23 cellular contexts compared by ENCODE assay signal in genomic region chr3:42855547-42856380, GRCh38. TPM values are rescaled to one million over a fixed set of nuclear protein-coding genes. Genes with fewer than 3 reads are reported as not detected.
DNase-seq lines count a peak whose midpoint lies in the region; ATAC-seq, FAIRE-seq and TF ChIP-seq lines count a peak whose summit lies in the region.
"Had no signal": no experiment of that assay in that cellular context is flagged by ENCODE, and none has a peak within 500 bp of the region (broad histone marks: within the 10 kb centered on the region; RNA-seq: fewer than 3 reads in every experiment).

No MANE protein-coding gene starts in this region.

- TF ChIP-seq POLR2A in HepG2 (IDR thresholded peaks at IDR 0.05; ENCODE audit: insufficient read depth in 1 of 2, low read depth in 2 of 2, low read length in 2 of 2) = peak; percentile 17 to 27; a peak in 1 of 4 replicates
- TF ChIP-seq POLR2A in vagina (IDR thresholded peaks at IDR 0.05) = no peak

- peak; percentile 96 for FAIRE-seq in HepG2 (lab: Jason Lieb, UNC)
- FAIRE-seq: A204.1, GM12878, GM18507 had no signal

- in situ Hi-C loops in HepG2 (cut with HindIII; ENCODE audit: extremely low pct_ligation_motif_present, low pct_unique_long_range_greater_than_20kb) = no loop called here

- peak overlapping the region; percentile 73 for H3K4me2 ChIP-seq in HepG2 (ENCODE audit: low read depth, low read length)

- 0 out of 2 replicates have a peak, but pooled peaks have one; percentile 4 for TF ChIP-seq RAD21 in HepG2 (CRISPR knock-in tag; IDR thresholded peaks at IDR 0.05)

- no peaks in the 10 kb centered on the region for H3K27me3 ChIP-seq in right atrium auricular region
- H3K27me3 ChIP-seq in left ventricle myocardium inferior (ENCODE audit: low read depth) = no peaks in the 10 kb centered on the region
- H3K27me3 ChIP-seq in HepG2 (ENCODE audit: control insufficient read depth in 1 of 2, insufficient read depth in 2 of 2, low read length in 2 of 2) = no peaks in the 10 kb centered on the region
- no peaks in the 10 kb centered on the region for H3K27me3 ChIP-seq in vagina
- H3K27me3 ChIP-seq: BLaER1 treated with 17β-estradiol and CSF1 and Interleukin-3, amounts not matched to agents 10 nM and 100 nM had no signal

- H3K36me3 ChIP-seq in right atrium auricular region = no peaks in the 10 kb centered on the region
- no peaks in the 10 kb centered on the region for H3K36me3 ChIP-seq in left ventricle myocardium inferior
- H3K36me3 ChIP-seq in HepG2 (replicated peaks in 1 of 2; ENCODE audit: control insufficient read depth in 1 of 2, insufficient read depth in 2 of 2, low read length in 2 of 2) = no peaks in the 10 kb centered on the region
- H3K36me3 ChIP-seq in vagina = no peaks in the 10 kb centered on the region
- H3K36me3 ChIP-seq: BLaER1 treated with 17β-estradiol and CSF1 and Interleukin-3, amounts not matched to agents 10 nM and 100 nM had no signal

- H4K20me1 ChIP-seq in HepG2 (ENCODE audit: insufficient read depth, low read length) = no peaks in the 10 kb centered on the region
- H4K20me1 ChIP-seq: BLaER1 treated with 17β-estradiol and CSF1 and Interleukin-3, amounts not matched to agents 10 nM and 100 nM had no signal

- ATAC-seq in activated B cell treated with CpG ODN at 0.5 μM for 24 hours (ENCODE audit: low read depth) = no peak
- peak; percentile 87 for ATAC-seq in HepG2
- ATAC-seq in HG02571 (IDR thresholded peaks at IDR 0.05; ENCODE audit: unreplicated experiment) = no peak
- ATAC-seq: GM12878 had no signal

- TF ChIP-seq EP300 in HepG2 (IDR thresholded peaks at IDR 0.05; ENCODE audit: low read depth in 2 of 2, low read length in 2 of 2) = peak; percentile 89 to 94
- TF ChIP-seq EP300 in HepG2 (CRISPR knock-in tag; IDR thresholded peaks at IDR 0.05; ENCODE audit: borderline replicate concordance) = peak; percentile 91

- H3K4me3 ChIP-seq in right atrium auricular region (no peak overlapping the region), left ventricle myocardium inferior (no peak overlapping the region), HepG2 (replicated peaks in 1 of 3; ENCODE audit: insufficient read depth in 1 of 3, low read depth in 2 of 3, low read length in 3 of 3) (peak overlapping the region in 1 of 3 experiments; percentile 39; a peak in 1 of 6 replicates), vagina (no peak overlapping the region)
- H3K4me3 ChIP-seq: BLaER1 treated with 17β-estradiol and CSF1 and Interleukin-3, amounts not matched to agents 10 nM and 100 nM; GM12878 had no signal

- TSS peak; percentile 56 for BruUV-seq in HepG2 (replicated peaks; lab: Mats Ljungman, UMichigan)

- no peaks in the 10 kb centered on the region for H3K9me3 Mint-ChIP-seq in activated B cell treated with CpG ODN at 0.5 μM for 24 hours

- H3K9ac ChIP-seq in HepG2 (ENCODE audit: insufficient read depth, low read depth, low read length) = peak overlapping the region; percentile 75
- H3K9ac ChIP-seq: BLaER1 treated with 17β-estradiol and CSF1 and Interleukin-3, amounts not matched to agents 10 nM and 100 nM had no signal

- H3K27ac ChIP-seq in right atrium auricular region = no peak overlapping the region
- H3K27ac ChIP-seq in left ventricle myocardium inferior (replicated peaks) = no peak overlapping the region
- H3K27ac ChIP-seq in HepG2 (ENCODE audit: extremely low read length, insufficient read depth, low read length) = peak overlapping the region; percentile 98
- no peak overlapping the region for H3K27ac ChIP-seq in vagina
- H3K27ac ChIP-seq: BLaER1 treated with 17β-estradiol and CSF1 and Interleukin-3, amounts not matched to agents 10 nM and 100 nM had no signal

- peaks cover 6% of the 10 kb centered on the region for H3K27me3 Mint-ChIP-seq in activated B cell treated with CpG ODN at 0.5 μM for 24 hours

- H3K27ac Mint-ChIP-seq in activated B cell treated with CpG ODN at 0.5 μM for 24 hours = no peak overlapping the region

- 0% methylated on average over 4 of the region's 4 CpGs for WGBS in HepG2 (ENCODE audit: low lambda C conversion rate)

- H3K9me3 ChIP-seq in right atrium auricular region = no peaks in the 10 kb centered on the region
- H3K9me3 ChIP-seq in left ventricle myocardium inferior (replicated peaks) = no peaks in the 10 kb centered on the region
- no peaks in the 10 kb centered on the region; the same call in 1 of the 2 replicates for H3K9me3 ChIP-seq in HepG2 (ENCODE audit: low read length)
- H3K9me3 ChIP-seq in vagina = no peaks in the 10 kb centered on the region
- H3K9me3 ChIP-seq: BLaER1 treated with 17β-estradiol and CSF1 and Interleukin-3, amounts not matched to agents 10 nM and 100 nM had no signal

- CTCF ChIA-PET in activated B cell treated with CpG ODN at 0.5 μM for 24 hours (lab: Charles Lee) (no interaction called here), HepG2 (lab: Yijun Ruan, JAX; ENCODE audit: low intra/inter-chr PET ratio, low total read pairs) (no interaction called here)

- intact Hi-C loops in left ventricle myocardium inferior (cut with micrococcal nuclease) = no loop called here
- intact Hi-C loops in activated B cell treated with CpG ODN at 0.5 μM for 24 hours (cut with micrococcal nuclease) = no loop called here
- intact Hi-C loops in HepG2 (cut with micrococcal nuclease; ENCODE audit: unreplicated experiment) = loop anchor here (1.0 kb wide), 1 partner anchor 51 kb away; the partner anchor contains the start of gene HIGD1A
- intact Hi-C loops in vagina (cut with DNase I) = no loop called here

- no peak overlapping the region for H2AFZ ChIP-seq in HepG2 (ENCODE audit: low read length)

- peak; percentile 40 for DNase-seq in right atrium auricular region (ENCODE audit: low spot score)
- DNase-seq in left ventricle myocardium inferior = no peak
- peak; percentile 10 for DNase-seq in activated B cell treated with CpG ODN at 0.5 μM for 24 hours
- DNase-seq in HepG2 (ENCODE audit: low spot score) = peak; percentile 99
- peak; percentile 34 to 72 for DNase-seq in vagina (ENCODE audit: extremely low spot score in 2 of 2)
- DNase-seq in activated naive CD4-positive, alpha-beta T cell treated with anti-CD3 and anti-CD28 coated beads, Interleukin-2, amount 50 U/mL, for 16 hours = no peak
- DNase-seq in activated naive CD4-positive, alpha-beta T cell (lab: John Stamatoyannopoulos, UW) = no peak
- DNase-seq: DMS 273 treated with DMSO at 0.1 percent for 48 hours, GDM1, HCEC 1CT, KBM-7, NCI-H1048, NCI-H69, SHP77 treated with DMSO at 0.1 percent for 48 hours had no signal

- TF ChIP-seq CTCF in right atrium auricular region (IDR thresholded peaks at IDR 0.05) = no peak
- TF ChIP-seq CTCF in left ventricle myocardium inferior (IDR thresholded peaks at IDR 0.05; ENCODE audit: borderline replicate concordance) = no peak
- no peak for TF ChIP-seq CTCF in activated B cell treated with CpG ODN at 0.5 μM for 24 hours (IDR thresholded peaks at IDR 0.05)
- 0 out of 2 replicates have a peak, but pooled peaks have one; percentile 9 for TF ChIP-seq CTCF in HepG2 (CRISPR knock-in tag; IDR thresholded peaks at IDR 0.05)
- TF ChIP-seq CTCF in vagina (IDR thresholded peaks at IDR 0.05) = no peak

- POLR2A ChIA-PET in activated B cell treated with CpG ODN at 0.5 μM for 24 hours (lab: Charles Lee) (interaction anchor here (0.7 kb wide), 1 partner anchor 14 kb away, joined by 3 read pairs; no protein-coding TSS in a partner anchor), HepG2 (lab: Yijun Ruan, JAX) (interaction anchor here (0.8 to 2.7 kb wide), 11 partner anchors 9 to 100 kb away, joined by 3 to 32 read pairs (median 5); partner anchors contain the start of genes CYP8B1 and HIGD1A)

- peaks cover 25% of the 10 kb centered on the region for H3K4me1 Mint-ChIP-seq in activated B cell treated with CpG ODN at 0.5 μM for 24 hours

- H3K79me2 ChIP-seq in HepG2 (ENCODE audit: insufficient read depth, low read length) = no peaks in the 10 kb centered on the region

- H3K4me3 Mint-ChIP-seq in activated B cell treated with CpG ODN at 0.5 μM for 24 hours = no peak overlapping the region

- no peaks in the 10 kb centered on the region for H3K36me3 Mint-ChIP-seq in activated B cell treated with CpG ODN at 0.5 μM for 24 hours (ENCODE audit: low read depth)

- no peaks in the 10 kb centered on the region for H3K4me1 ChIP-seq in right atrium auricular region
- no peaks in the 10 kb centered on the region for H3K4me1 ChIP-seq in left ventricle myocardium inferior
- peaks cover 74% of the 10 kb centered on the region for H3K4me1 ChIP-seq in HepG2 (ENCODE audit: insufficient read depth, low read length)
- no peaks in the 10 kb centered on the region for H3K4me1 ChIP-seq in vagina

RNA-seq across cellular contexts. Expression of gene CYP8B1, which starts 19.9 kb away (rescaled TPM):
- not detected for total RNA-seq in right atrium auricular region
- not detected for total RNA-seq in left ventricle myocardium inferior
- not detected in 2 replicates for total RNA-seq in activated B cell treated with CpG ODN at 0.5 μM for 24 hours
- total RNA-seq in HepG2 (2016; rRNA removed; fragmentation: Illumina TruSeq; extraction: Trizol) = 0.58 and 0.90 TPM in 2 replicates
- 0.20 and 0.26 TPM in 2 replicates for total RNA-seq in HepG2 (2016; cell fraction: cytosol; rRNA removed; fragmentation: Illumina TruSeq; extraction: Trizol; ENCODE audit: low read depth)
- total RNA-seq in HepG2 (2016; cell fraction: insoluble cytoplasmic fraction; rRNA removed; fragmentation: Illumina TruSeq; extraction: Trizol) = 0.41 and 0.79 TPM in 2 replicates
- 0.25 and 0.41 TPM in 2 replicates for total RNA-seq in HepG2 (2016; cell fraction: membrane; rRNA removed; fragmentation: Illumina TruSeq; extraction: Trizol)
- 1.2 and 1.7 TPM in 2 replicates for total RNA-seq in HepG2 (2016; cell fraction: nucleus; rRNA removed; fragmentation: Illumina TruSeq; extraction: Trizol)
- 2.0 and 2.8 TPM in 2 replicates for polyA plus RNA-seq in HepG2 (2011; rRNA removed)
- polyA plus RNA-seq in HepG2 (2011; cell fraction: cytosol; rRNA removed) = 1.5 and 2.3 TPM in 2 replicates
- 0.79 and 1.8 TPM in 2 replicates for polyA plus RNA-seq in HepG2 (2011; cell fraction: nucleus; rRNA removed)
- 2.6 and 4.9 TPM in 2 replicates for polyA plus RNA-seq in HepG2 (2012)
- 0.12 and 0.17 TPM in 2 replicates for polyA plus RNA-seq in HepG2 (2016; cell fraction: cytosol; fragmentation: Illumina TruSeq; extraction: Trizol; ENCODE audit: low read depth)
- 0.52 and 0.73 TPM in 2 replicates for polyA plus RNA-seq in HepG2 (2016; cell fraction: insoluble cytoplasmic fraction; fragmentation: Illumina TruSeq; extraction: Trizol; ENCODE audit: low read depth)
- 0.31 and 0.44 TPM in 2 replicates for polyA plus RNA-seq in HepG2 (2016; cell fraction: membrane; fragmentation: Illumina TruSeq; extraction: Trizol; ENCODE audit: low read depth)
- 1.5 and 2.0 TPM in 2 replicates for polyA plus RNA-seq in HepG2 (2016; cell fraction: nucleus; fragmentation: Illumina TruSeq; extraction: Trizol; ENCODE audit: insufficient read depth, low read depth)
- polyA minus RNA-seq in HepG2 (2011; rRNA and poly(A)+ RNA removed; ENCODE audit: low replicate concordance) = 4.2 TPM in 1 of 2 replicates, not detected in the other
- polyA minus RNA-seq in HepG2 (2011; cell fraction: cytosol; rRNA and poly(A)+ RNA removed) = 2.0 and 3.6 TPM in 2 replicates
- polyA minus RNA-seq in HepG2 (2011; cell fraction: nucleus; rRNA and poly(A)+ RNA removed) = 2.4 and 2.6 TPM in 2 replicates
- not detected for total RNA-seq in vagina
- total RNA-seq: HT1080, M059J, OCI-LY7, RPMI7951 had no signal
- polyA plus RNA-seq: GM12878 had no signal

RNA-seq across cellular contexts. Expression of gene ACKR2, which starts 46.5 kb away (rescaled TPM):
- total RNA-seq in right atrium auricular region (1 to 10 TPM in 1 of 2 donors, under 1 TPM in 1; 0.78 to 6.2 TPM), left ventricle myocardium inferior (0.44 TPM), activated B cell treated with CpG ODN at 0.5 μM for 24 hours (0.22 and 0.76 TPM in 2 replicates), HepG2 (2016; rRNA removed; fragmentation: Illumina TruSeq; extraction: Trizol) (1.1 TPM in 2 replicates), vagina (7.9 TPM)
- total RNA-seq in HepG2 (2016; cell fraction: cytosol; rRNA removed; fragmentation: Illumina TruSeq; extraction: Trizol; ENCODE audit: low read depth) = 0.62 and 2.0 TPM in 2 replicates
- 0.64 and 0.71 TPM in 2 replicates for total RNA-seq in HepG2 (2016; cell fraction: insoluble cytoplasmic fraction; rRNA removed; fragmentation: Illumina TruSeq; extraction: Trizol)
- total RNA-seq in HepG2 (2016; cell fraction: membrane; rRNA removed; fragmentation: Illumina TruSeq; extraction: Trizol) = 1.1 and 1.2 TPM in 2 replicates
- 1.1 and 2.7 TPM in 2 replicates for total RNA-seq in HepG2 (2016; cell fraction: nucleus; rRNA removed; fragmentation: Illumina TruSeq; extraction: Trizol)
- 1.9 and 2.6 TPM in 2 replicates for polyA plus RNA-seq in HepG2 (2011; rRNA removed)
- 0.87 and 1.3 TPM in 2 replicates for polyA plus RNA-seq in HepG2 (2011; cell fraction: cytosol; rRNA removed)
- polyA plus RNA-seq in HepG2 (2011; cell fraction: nucleus; rRNA removed) = 1.9 and 2.1 TPM in 2 replicates
- polyA plus RNA-seq in HepG2 (2012) = 1.4 and 1.8 TPM in 2 replicates
- polyA plus RNA-seq in HepG2 (2016; cell fraction: cytosol; fragmentation: Illumina TruSeq; extraction: Trizol; ENCODE audit: low read depth) = 0.19 and 0.42 TPM in 2 replicates
- 0.44 and 0.74 TPM in 2 replicates for polyA plus RNA-seq in HepG2 (2016; cell fraction: insoluble cytoplasmic fraction; fragmentation: Illumina TruSeq; extraction: Trizol; ENCODE audit: low read depth)
- polyA plus RNA-seq in HepG2 (2016; cell fraction: membrane; fragmentation: Illumina TruSeq; extraction: Trizol; ENCODE audit: low read depth) = 0.29 and 0.34 TPM in 2 replicates
- 0.83 and 1.5 TPM in 2 replicates for polyA plus RNA-seq in HepG2 (2016; cell fraction: nucleus; fragmentation: Illumina TruSeq; extraction: Trizol; ENCODE audit: insufficient read depth, low read depth)
- 0.05 and 6.0 TPM in 2 replicates for polyA minus RNA-seq in HepG2 (2011; rRNA and poly(A)+ RNA removed; ENCODE audit: low replicate concordance)
- polyA minus RNA-seq in HepG2 (2011; cell fraction: cytosol; rRNA and poly(A)+ RNA removed) = 3.0 and 3.5 TPM in 2 replicates
- 3.5 and 6.0 TPM in 2 replicates for polyA minus RNA-seq in HepG2 (2011; cell fraction: nucleus; rRNA and poly(A)+ RNA removed)
- total RNA-seq: HT1080, RPMI7951 had no signal

RNA-seq across cellular contexts. Expression of gene ZNF662, which starts 50.2 kb away (rescaled TPM):
- total RNA-seq in right atrium auricular region = 1 to 10 TPM; 1.7 to 2.7 TPM
- total RNA-seq in left ventricle myocardium inferior = 2.7 TPM
- total RNA-seq in activated B cell treated with CpG ODN at 0.5 μM for 24 hours = 0.42 and 0.64 TPM in 2 replicates
- total RNA-seq in HepG2 (2016; rRNA removed; fragmentation: Illumina TruSeq; extraction: Trizol) = not detected in 2 replicates
- total RNA-seq in HepG2 (2016; cell fraction: cytosol; rRNA removed; fragmentation: Illumina TruSeq; extraction: Trizol; ENCODE audit: low read depth) = not detected in 2 replicates
- total RNA-seq in HepG2 (2016; cell fraction: insoluble cytoplasmic fraction; rRNA removed; fragmentation: Illumina TruSeq; extraction: Trizol) = 0.02 TPM in 1 of 2 replicates, not detected in the other
- total RNA-seq in HepG2 (2016; cell fraction: membrane; rRNA removed; fragmentation: Illumina TruSeq; extraction: Trizol) = not detected in 2 replicates
- total RNA-seq in HepG2 (2016; cell fraction: nucleus; rRNA removed; fragmentation: Illumina TruSeq; extraction: Trizol) = not detected in 2 replicates
- 0.05 TPM in 1 of 2 replicates, not detected in the other for polyA plus RNA-seq in HepG2 (2011; rRNA removed)
- polyA plus RNA-seq in HepG2 (2011; cell fraction: cytosol; rRNA removed) = not detected in 2 replicates
- polyA plus RNA-seq in HepG2 (2011; cell fraction: nucleus; rRNA removed) = not detected in 2 replicates
- polyA plus RNA-seq in HepG2 (2012) = not detected in 2 replicates
- not detected in 2 replicates for polyA plus RNA-seq in HepG2 (2016; cell fraction: cytosol; fragmentation: Illumina TruSeq; extraction: Trizol; ENCODE audit: low read depth)
- not detected in 2 replicates for polyA plus RNA-seq in HepG2 (2016; cell fraction: insoluble cytoplasmic fraction; fragmentation: Illumina TruSeq; extraction: Trizol; ENCODE audit: low read depth)
- polyA plus RNA-seq in HepG2 (2016; cell fraction: membrane; fragmentation: Illumina TruSeq; extraction: Trizol; ENCODE audit: low read depth) = not detected in 2 replicates
- not detected in 2 replicates for polyA plus RNA-seq in HepG2 (2016; cell fraction: nucleus; fragmentation: Illumina TruSeq; extraction: Trizol; ENCODE audit: insufficient read depth, low read depth)
- not detected in 2 replicates for polyA minus RNA-seq in HepG2 (2011; rRNA and poly(A)+ RNA removed; ENCODE audit: low replicate concordance)
- polyA minus RNA-seq in HepG2 (2011; cell fraction: cytosol; rRNA and poly(A)+ RNA removed) = not detected in 2 replicates
- polyA minus RNA-seq in HepG2 (2011; cell fraction: nucleus; rRNA and poly(A)+ RNA removed) = 0.26 and 0.50 TPM in 2 replicates
- total RNA-seq in vagina = 6.6 TPM
- total RNA-seq: GM12878, HT1080, OCI-LY7 had no signal
- polyA plus RNA-seq: GM12878 had no signal

RNA-seq across cellular contexts. Expression of gene HIGD1A, which starts 51.5 kb away (rescaled TPM):
- total RNA-seq in right atrium auricular region = 100 to 1,000 TPM; 213 to 299 TPM
- total RNA-seq in left ventricle myocardium inferior = 377 TPM
- total RNA-seq in activated B cell treated with CpG ODN at 0.5 μM for 24 hours = 35.9 and 38.2 TPM in 2 replicates
- total RNA-seq in HepG2 (2016; rRNA removed; fragmentation: Illumina TruSeq; extraction: Trizol) = 253 and 379 TPM in 2 replicates
- 47.7 and 48.6 TPM in 2 replicates for total RNA-seq in HepG2 (2016; cell fraction: cytosol; rRNA removed; fragmentation: Illumina TruSeq; extraction: Trizol; ENCODE audit: low read depth)
- total RNA-seq in HepG2 (2016; cell fraction: insoluble cytoplasmic fraction; rRNA removed; fragmentation: Illumina TruSeq; extraction: Trizol) = 250 and 416 TPM in 2 replicates
- total RNA-seq in HepG2 (2016; cell fraction: membrane; rRNA removed; fragmentation: Illumina TruSeq; extraction: Trizol) = 136 and 157 TPM in 2 replicates
- 98.8 and 101 TPM in 2 replicates for total RNA-seq in HepG2 (2016; cell fraction: nucleus; rRNA removed; fragmentation: Illumina TruSeq; extraction: Trizol)
- 175 and 222 TPM in 2 replicates for polyA plus RNA-seq in HepG2 (2011; rRNA removed)
- polyA plus RNA-seq in HepG2 (2011; cell fraction: cytosol; rRNA removed) = 84.7 and 175 TPM in 2 replicates
- polyA plus RNA-seq in HepG2 (2011; cell fraction: nucleus; rRNA removed) = 20.5 and 47.2 TPM in 2 replicates
- 196 and 210 TPM in 2 replicates for polyA plus RNA-seq in HepG2 (2012)
- 58.2 and 60.2 TPM in 2 replicates for polyA plus RNA-seq in HepG2 (2016; cell fraction: cytosol; fragmentation: Illumina TruSeq; extraction: Trizol; ENCODE audit: low read depth)
- polyA plus RNA-seq in HepG2 (2016; cell fraction: insoluble cytoplasmic fraction; fragmentation: Illumina TruSeq; extraction: Trizol; ENCODE audit: low read depth) = 380 and 413 TPM in 2 replicates
- 121 and 132 TPM in 2 replicates for polyA plus RNA-seq in HepG2 (2016; cell fraction: membrane; fragmentation: Illumina TruSeq; extraction: Trizol; ENCODE audit: low read depth)
- 141 TPM in 2 replicates for polyA plus RNA-seq in HepG2 (2016; cell fraction: nucleus; fragmentation: Illumina TruSeq; extraction: Trizol; ENCODE audit: insufficient read depth, low read depth)
- polyA minus RNA-seq in HepG2 (2011; rRNA and poly(A)+ RNA removed; ENCODE audit: low replicate concordance) = 17.0 and 26.1 TPM in 2 replicates
- polyA minus RNA-seq in HepG2 (2011; cell fraction: cytosol; rRNA and poly(A)+ RNA removed) = 99.1 and 123 TPM in 2 replicates
- 38.9 and 61.0 TPM in 2 replicates for polyA minus RNA-seq in HepG2 (2011; cell fraction: nucleus; rRNA and poly(A)+ RNA removed)
- 173 TPM for total RNA-seq in vagina

Comparison
In these comparisons a context has a peak if more than half of its experiments do, and no peak if none do; other contexts are left out.
1. DNase-seq: peak in right atrium auricular region (single experiment), activated B cell treated with CpG ODN at 0.5 μM for 24 hours (single experiment), HepG2 (single experiment) and vagina (2 of 2); none in left ventricle myocardium inferior (single experiment), activated naive CD4-positive, alpha-beta T cell treated with anti-CD3 and anti-CD28 coated beads, Interleukin-2, amount 50 U/mL, for 16 hours (single experiment) and activated naive CD4-positive, alpha-beta T cell (0 of 4).
2. POLR2A ChIP-seq: peak in HepG2 (2 of 2); none in vagina (0 of 2).